Comparison of ENCODE assay signal across 22 cellular contexts in genomic region chr4:75790024-75790423, GRCh38.
"Had no signal": no experiment of that assay in that cellular context is flagged by ENCODE, and none has a peak within 500 bp of the region (broad histone marks: within the 10 kb centered on the region; RNA-seq: fewer than 3 reads in every experiment).

No MANE protein-coding gene starts in this region.

- H3K9me3 ChIP-seq: colonic mucosa, gastrocnemius medialis, heart left ventricle, lower lobe of right lung, right lobe of liver, thyroid gland, vagina had no signal

- H3K4me3 ChIP-seq: colonic mucosa, gastrocnemius medialis, heart left ventricle, lower lobe of right lung, neural progenitor cell, right lobe of liver, thyroid gland, vagina had no signal

- H3K4me3 Mint-ChIP-seq: dendritic cell treated with granulocyte-macrophage colony-stimulating factor and Interleukin-4, amounts not matched to agents 40 ng/mL and 50 ng/mL, for 4 days; endodermal cell; nephron; neural progenitor cell; stimulated activated naive CD8-positive, alpha-beta T cell treated with anti-CD3 and anti-CD28 coated beads, Interleukin-15, amount 100 ng/mL, for 72 hours had no signal

- H3K36me3 ChIP-seq: colonic mucosa had no signal

- H3K27me3 ChIP-seq: colonic mucosa, gastrocnemius medialis, heart left ventricle, neural progenitor cell, right lobe of liver, thyroid gland, vagina had no signal

- H3K9me3 Mint-ChIP-seq: dendritic cell treated with granulocyte-macrophage colony-stimulating factor and Interleukin-4, amounts not matched to agents 40 ng/mL and 50 ng/mL, for 4 days; endodermal cell; nephron; neural progenitor cell; stimulated activated naive CD8-positive, alpha-beta T cell treated with anti-CD3 and anti-CD28 coated beads, Interleukin-15, amount 100 ng/mL, for 72 hours had no signal

- H3K27me3 Mint-ChIP-seq: dendritic cell treated with granulocyte-macrophage colony-stimulating factor and Interleukin-4, amounts not matched to agents 40 ng/mL and 50 ng/mL, for 4 days; progenitor cell of endocrine pancreas; stimulated activated naive CD8-positive, alpha-beta T cell treated with anti-CD3 and anti-CD28 coated beads, Interleukin-15, amount 100 ng/mL, for 72 hours had no signal

- DNase-seq: colonic mucosa; effector CD8-positive, alpha-beta T cell; endodermal cell; gastrocnemius medialis; heart left ventricle; islet precursor cell; left ventricle myocardium superior; lower lobe of right lung; right lobe of liver; small intestine; stimulated activated CD4-positive, alpha-beta T cell treated with anti-CD3 and anti-CD28 coated beads, Interleukin-15, amount 100 ng/mL, for 24 hours; stimulated activated CD4-positive, alpha-beta T cell treated with anti-CD3 and anti-CD28 coated beads, Interleukin-2, amount 100 ng/mL, for 48 hours; stimulated activated naive CD4-positive, alpha-beta T cell; stimulated activated naive CD8-positive, alpha-beta T cell treated with anti-CD3 and anti-CD28 coated beads, Interleukin-15, amount 100 ng/mL, for 72 hours; thyroid gland; trophoblast cell had no signal

- H3K27ac Mint-ChIP-seq: dendritic cell treated with granulocyte-macrophage colony-stimulating factor and Interleukin-4, amounts not matched to agents 40 ng/mL and 50 ng/mL, for 4 days; endodermal cell; nephron; neural progenitor cell; progenitor cell of endocrine pancreas; stimulated activated naive CD8-positive, alpha-beta T cell treated with anti-CD3 and anti-CD28 coated beads, Interleukin-15, amount 100 ng/mL, for 72 hours had no signal

- ATAC-seq: esophagus mucosa; gastrocnemius medialis; heart left ventricle; left ventricle myocardium superior; lower lobe of right lung; right lobe of liver; stimulated activated naive CD8-positive, alpha-beta T cell treated with anti-CD3 and anti-CD28 coated beads, Interleukin-15, amount 100 ng/mL, for 72 hours had no signal

- H3K4me1 Mint-ChIP-seq: endodermal cell, neural progenitor cell had no signal
